In genomic region chr12:132493482-132494178, GRCh38 we compare ENCODE assay signal across 1 cellular context.
TF ChIP-seq lines count a peak whose summit lies in the region.

No MANE protein-coding gene starts in this region.

TF ChIP-seq in HepG2, 621 proteins besides CTCF, POLR2A, EP300 and RAD21 (continued from another document and continues in another):
- TF ChIP-seq FOXP4 (CRISPR knock-in tag; IDR thresholded peaks at IDR 0.05) (no peak), ZNF777 (CRISPR knock-in tag; IDR thresholded peaks at IDR 0.05) (no peak), YEATS2 (CRISPR knock-in tag; IDR thresholded peaks at IDR 0.05; ENCODE audit: borderline replicate concordance) (no peak), FOXA3 (CRISPR knock-in tag; IDR thresholded peaks at IDR 0.05) (no peak), ELF3 (CRISPR knock-in tag; IDR thresholded peaks at IDR 0.05) (no peak), RXRB (CRISPR knock-in tag; IDR thresholded peaks at IDR 0.05; ENCODE audit: borderline replicate concordance) (no peak), ZNF607 (CRISPR knock-in tag; IDR thresholded peaks at IDR 0.05; ENCODE audit: borderline replicate concordance) (no peak), ZMAT3 (CRISPR knock-in tag; conservative IDR thresholded peaks at IDR 0.05) (no peak), BRCA1 (CRISPR knock-in tag; IDR thresholded peaks at IDR 0.05) (no peak), HNF1B (CRISPR knock-in tag; IDR thresholded peaks at IDR 0.05) (peak; percentile 86), RBFOX2 (IDR thresholded peaks at IDR 0.05; ENCODE audit: low read depth, low read length) (0 out of 2 replicates have a peak, but pooled peaks have one; percentile 42), ZNF784 (CRISPR knock-in tag; IDR thresholded peaks at IDR 0.05; ENCODE audit: borderline replicate concordance) (no peak), ZNF619 (CRISPR knock-in tag; IDR thresholded peaks at IDR 0.05) (no peak), FLYWCH1 (CRISPR knock-in tag; IDR thresholded peaks at IDR 0.05) (no peak), NR2F6 (IDR thresholded peaks at IDR 0.05) (no peak), NR2F6 (CRISPR knock-in tag; IDR thresholded peaks at IDR 0.05) (no peak; the same call in 1 of the 2 replicates), ZNF552 (CRISPR knock-in tag; IDR thresholded peaks at IDR 0.05; ENCODE audit: borderline replicate concordance) (no peak), ZFX (CRISPR knock-in tag; IDR thresholded peaks at IDR 0.05; ENCODE audit: low read depth) (peak; percentile 59; the same call in 1 of the 2 replicates), ZNF235 (CRISPR knock-in tag; IDR thresholded peaks at IDR 0.05; ENCODE audit: borderline replicate concordance) (no peak), GMEB1 (CRISPR knock-in tag; IDR thresholded peaks at IDR 0.05; ENCODE audit: borderline replicate concordance) (no peak), NFYB (CRISPR knock-in tag; IDR thresholded peaks at IDR 0.05) (no peak), ZNF570 (CRISPR knock-in tag; IDR thresholded peaks at IDR 0.05; ENCODE audit: borderline replicate concordance) (no peak), ZNF747 (CRISPR knock-in tag; IDR thresholded peaks at IDR 0.05; ENCODE audit: borderline replicate concordance) (no peak), ZSCAN20 (CRISPR knock-in tag; IDR thresholded peaks at IDR 0.05; ENCODE audit: borderline replicate concordance) (no peak), MAFK (conservative IDR thresholded peaks at IDR 0.05 in 1 of 2, IDR thresholded peaks at IDR 0.05 in 1 of 2; ENCODE audit: low read length in 2 of 2) (no peak), PATZ1 (CRISPR knock-in tag; IDR thresholded peaks at IDR 0.05) (peak; percentile 85), ZNF790 (CRISPR knock-in tag; IDR thresholded peaks at IDR 0.05; ENCODE audit: borderline replicate concordance) (no peak), ZNF331 (CRISPR knock-in tag; IDR thresholded peaks at IDR 0.05) (peak; percentile 11; the same call in 1 of the 2 replicates), ATF6 (CRISPR knock-in tag; conservative IDR thresholded peaks at IDR 0.05) (no peak), ZFY (CRISPR knock-in tag; IDR thresholded peaks at IDR 0.05) (peak; percentile 36; the same call in 1 of the 2 replicates), ZNF318 (CRISPR knock-in tag; IDR thresholded peaks at IDR 0.05) (no peak), PRMT3 (CRISPR knock-in tag; IDR thresholded peaks at IDR 0.05; ENCODE audit: borderline replicate concordance, low read depth) (no peak), NFAT5 (CRISPR knock-in tag; IDR thresholded peaks at IDR 0.05) (no peak), SAP130 (CRISPR knock-in tag; IDR thresholded peaks at IDR 0.05; ENCODE audit: low read depth) (peak; percentile 78)
